ENCODE assay signal across 16 cellular contexts in the genomic region with DNA sequence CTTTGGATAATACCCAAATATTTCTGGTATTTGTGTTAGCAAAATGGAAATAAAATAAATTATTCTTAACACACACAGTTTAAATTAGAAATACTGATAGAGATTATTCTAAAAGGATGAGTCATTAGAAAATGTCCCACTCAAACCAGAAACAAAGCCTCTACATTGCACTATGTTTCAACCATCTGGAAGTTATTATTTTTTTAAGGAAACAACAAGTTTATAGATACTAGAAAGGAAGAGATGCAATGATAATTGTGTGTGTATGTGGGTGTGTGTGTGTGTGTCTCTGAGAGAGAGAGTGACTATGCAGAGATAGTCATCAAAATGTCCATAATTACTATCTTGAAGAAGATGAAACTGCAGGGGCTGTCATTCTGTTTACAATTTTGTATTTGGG.
DNase-seq lines count a peak whose midpoint lies in the region; ATAC-seq and TF ChIP-seq lines count a peak whose summit lies in the region.
"Had no signal": no experiment of that assay in that cellular context is flagged by ENCODE, and none has a peak within 500 bp of the region (broad histone marks: within the 10 kb centered on the region; RNA-seq: fewer than 3 reads in every experiment).

No MANE protein-coding gene starts in this region.

- no peaks in the 10 kb centered on the region for H3K4me1 Mint-ChIP-seq in activated CD8-positive, alpha-beta T cell treated with anti-CD3 and anti-CD28 coated beads for 36 hours (ENCODE audit: low read depth)
- H3K4me1 Mint-ChIP-seq: CD4-positive, alpha-beta memory T cell had no signal

- no peaks in the 10 kb centered on the region for H3K36me3 ChIP-seq in ovary
- H3K36me3 ChIP-seq: BE2C, SJCRH30 had no signal

- ATAC-seq in SK-N-SH treated with all-trans-retinoic acid at 6 μM for 48 hours = peak; percentile 77
- no peak for ATAC-seq in activated CD8-positive, alpha-beta T cell treated with anti-CD3 and anti-CD28 coated beads for 36 hours
- no peak for ATAC-seq in HG03135 (IDR thresholded peaks at IDR 0.05; ENCODE audit: unreplicated experiment)
- ATAC-seq in GM21528 (IDR thresholded peaks at IDR 0.05; ENCODE audit: low FRiP score, unreplicated experiment) = no peak

- POLR2A ChIA-PET in activated CD8-positive, alpha-beta T cell treated with anti-CD3 and anti-CD28 coated beads for 36 hours (lab: Charles Lee) = no interaction called here

- H3K9me3 Mint-ChIP-seq in activated CD8-positive, alpha-beta T cell treated with anti-CD3 and anti-CD28 coated beads for 36 hours = peaks cover 4% of the 10 kb centered on the region

- H3K27ac Mint-ChIP-seq in activated CD8-positive, alpha-beta T cell treated with anti-CD3 and anti-CD28 coated beads for 36 hours = no peak overlapping the region
- H3K27ac Mint-ChIP-seq: CD4-positive, alpha-beta memory T cell had no signal

- no peak overlapping the region for H3K4me3 ChIP-seq in ovary
- H3K4me3 ChIP-seq: SJCRH30 had no signal

- peak; percentile 8 for DNase-seq in GM04504 (ENCODE audit: low read depth)
- DNase-seq in fibroblast of peridontal ligament (ENCODE audit: extremely low read depth) = peak; percentile 1
- DNase-seq in activated CD8-positive, alpha-beta T cell treated with anti-CD3 and anti-CD28 coated beads for 36 hours = no peak
- DNase-seq in ovary = no peak
- DNase-seq: BE2C; CD4-positive, alpha-beta memory T cell; DMS79 treated with DMSO at 0.1 percent for 48 hours; GDM1; NCI-H1417 treated with DMSO at 0.1 percent for 48 hours; NCI-H1930; NCI-H446; NCI-H748 treated with DMSO at 0.1 percent for 48 hours; SJCRH30 had no signal

- TF ChIP-seq POLR2A in ovary (IDR thresholded peaks at IDR 0.05) = no peak

- H3K36me3 Mint-ChIP-seq in activated CD8-positive, alpha-beta T cell treated with anti-CD3 and anti-CD28 coated beads for 36 hours (ENCODE audit: low read depth) = no peaks in the 10 kb centered on the region
- H3K36me3 Mint-ChIP-seq: CD4-positive, alpha-beta memory T cell had no signal

- no peaks in the 10 kb centered on the region for H3K9me3 ChIP-seq in ovary
- H3K9me3 ChIP-seq: BE2C, SJCRH30 had no signal

- no peak overlapping the region for H3K4me3 Mint-ChIP-seq in activated CD8-positive, alpha-beta T cell treated with anti-CD3 and anti-CD28 coated beads for 36 hours
- H3K4me3 Mint-ChIP-seq: CD4-positive, alpha-beta memory T cell had no signal

- no peak for TF ChIP-seq CTCF in activated CD8-positive, alpha-beta T cell treated with anti-CD3 and anti-CD28 coated beads for 36 hours (IDR thresholded peaks at IDR 0.05)
- TF ChIP-seq CTCF in ovary (IDR thresholded peaks at IDR 0.05) = no peak

- TF ChIP-seq EP300 in ovary (IDR thresholded peaks at IDR 0.05) = no peak

- H3K27me3 ChIP-seq in ovary = no peaks in the 10 kb centered on the region
- H3K27me3 ChIP-seq: BE2C, SJCRH30 had no signal

- H3K27me3 Mint-ChIP-seq in activated CD8-positive, alpha-beta T cell treated with anti-CD3 and anti-CD28 coated beads for 36 hours = no peaks in the 10 kb centered on the region
- H3K27me3 Mint-ChIP-seq: CD4-positive, alpha-beta memory T cell had no signal

- CTCF ChIA-PET in activated CD8-positive, alpha-beta T cell treated with anti-CD3 and anti-CD28 coated beads for 36 hours (lab: Charles Lee) = no interaction called here

- H3K4me1 ChIP-seq in ovary (ENCODE audit: insufficient read depth) = no peaks in the 10 kb centered on the region
- H3K4me1 ChIP-seq: BE2C, SJCRH30 had no signal

- intact Hi-C loops in activated CD8-positive, alpha-beta T cell treated with anti-CD3 and anti-CD28 coated beads for 36 hours (cut with micrococcal nuclease) = no loop called here
- intact Hi-C loops in ovary (cut with DNase I) = no loop called here

- no peak overlapping the region for H3K27ac ChIP-seq in ovary
- H3K27ac ChIP-seq: SJCRH30 had no signal

TF ChIP-seq in SK-N-SH treated with all-trans-retinoic acid at 6 μM for 48 hours, 23 proteins besides CTCF, POLR2A, EP300 and RAD21:
- TF ChIP-seq TCF4 (CRISPR knock-in tag; IDR thresholded peaks at IDR 0.05; ENCODE audit: borderline replicate concordance) (peak; percentile 87), PPARA (CRISPR knock-in tag; IDR thresholded peaks at IDR 0.05; ENCODE audit: borderline replicate concordance) (no peak), ESRRG (CRISPR knock-in tag; IDR thresholded peaks at IDR 0.05) (no peak), OSR1 (CRISPR knock-in tag; IDR thresholded peaks at IDR 0.05) (no peak), ISL1 (CRISPR knock-in tag; IDR thresholded peaks at IDR 0.05) (peak; percentile 50), SNAI2 (CRISPR knock-in tag; IDR thresholded peaks at IDR 0.05) (no peak), TOX (CRISPR knock-in tag; IDR thresholded peaks at IDR 0.05; ENCODE audit: borderline replicate concordance) (0 out of 2 replicates have a peak, but pooled peaks have one; percentile 56), CSDC2 (CRISPR knock-in tag; IDR thresholded peaks at IDR 0.05) (no peak)
- TF ChIP-seq, protein P1, sequence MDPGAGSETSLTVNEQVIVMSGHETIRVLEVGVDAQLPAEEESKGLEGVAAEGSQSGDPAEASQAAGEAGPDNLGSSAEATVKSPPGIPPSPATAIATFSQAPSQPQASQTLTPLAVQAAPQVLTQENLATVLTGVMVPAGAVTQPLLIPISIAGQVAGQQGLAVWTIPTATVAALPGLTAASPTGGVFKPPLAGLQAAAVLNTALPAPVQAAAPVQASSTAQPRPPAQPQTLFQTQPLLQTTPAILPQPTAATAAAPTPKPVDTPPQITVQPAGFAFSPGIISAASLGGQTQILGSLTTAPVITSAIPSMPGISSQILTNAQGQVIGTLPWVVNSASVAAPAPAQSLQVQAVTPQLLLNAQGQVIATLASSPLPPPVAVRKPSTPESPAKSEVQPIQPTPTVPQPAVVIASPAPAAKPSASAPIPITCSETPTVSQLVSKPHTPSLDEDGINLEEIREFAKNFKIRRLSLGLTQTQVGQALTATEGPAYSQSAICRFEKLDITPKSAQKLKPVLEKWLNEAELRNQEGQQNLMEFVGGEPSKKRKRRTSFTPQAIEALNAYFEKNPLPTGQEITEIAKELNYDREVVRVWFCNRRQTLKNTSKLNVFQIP (CRISPR knock-in tag; IDR thresholded peaks at IDR 0.05; ENCODE audit: borderline replicate concordance, low read depth) = 0 out of 2 replicates have a peak, but pooled peaks have one; percentile 34
- TF ChIP-seq, protein P2, sequence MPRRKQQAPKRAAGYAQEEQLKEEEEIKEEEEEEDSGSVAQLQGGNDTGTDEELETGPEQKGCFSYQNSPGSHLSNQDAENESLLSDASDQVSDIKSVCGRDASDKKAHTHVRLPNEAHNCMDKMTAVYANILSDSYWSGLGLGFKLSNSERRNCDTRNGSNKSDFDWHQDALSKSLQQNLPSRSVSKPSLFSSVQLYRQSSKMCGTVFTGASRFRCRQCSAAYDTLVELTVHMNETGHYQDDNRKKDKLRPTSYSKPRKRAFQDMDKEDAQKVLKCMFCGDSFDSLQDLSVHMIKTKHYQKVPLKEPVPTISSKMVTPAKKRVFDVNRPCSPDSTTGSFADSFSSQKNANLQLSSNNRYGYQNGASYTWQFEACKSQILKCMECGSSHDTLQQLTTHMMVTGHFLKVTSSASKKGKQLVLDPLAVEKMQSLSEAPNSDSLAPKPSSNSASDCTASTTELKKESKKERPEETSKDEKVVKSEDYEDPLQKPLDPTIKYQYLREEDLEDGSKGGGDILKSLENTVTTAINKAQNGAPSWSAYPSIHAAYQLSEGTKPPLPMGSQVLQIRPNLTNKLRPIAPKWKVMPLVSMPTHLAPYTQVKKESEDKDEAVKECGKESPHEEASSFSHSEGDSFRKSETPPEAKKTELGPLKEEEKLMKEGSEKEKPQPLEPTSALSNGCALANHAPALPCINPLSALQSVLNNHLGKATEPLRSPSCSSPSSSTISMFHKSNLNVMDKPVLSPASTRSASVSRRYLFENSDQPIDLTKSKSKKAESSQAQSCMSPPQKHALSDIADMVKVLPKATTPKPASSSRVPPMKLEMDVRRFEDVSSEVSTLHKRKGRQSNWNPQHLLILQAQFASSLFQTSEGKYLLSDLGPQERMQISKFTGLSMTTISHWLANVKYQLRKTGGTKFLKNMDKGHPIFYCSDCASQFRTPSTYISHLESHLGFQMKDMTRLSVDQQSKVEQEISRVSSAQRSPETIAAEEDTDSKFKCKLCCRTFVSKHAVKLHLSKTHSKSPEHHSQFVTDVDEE (CRISPR knock-in tag; IDR thresholded peaks at IDR 0.05) = peak; percentile 53; the same call in 1 of the 2 replicates

Comparison
In these comparisons a context has a peak if more than half of its experiments do, and no peak if none do; other contexts are left out.
1. DNase-seq: peak in GM04504 (single experiment) and fibroblast of peridontal ligament (single experiment); none in activated CD8-positive, alpha-beta T cell treated with anti-CD3 and anti-CD28 coated beads for 36 hours (single experiment) and ovary (0 of 5).